In the genomic region with DNA sequence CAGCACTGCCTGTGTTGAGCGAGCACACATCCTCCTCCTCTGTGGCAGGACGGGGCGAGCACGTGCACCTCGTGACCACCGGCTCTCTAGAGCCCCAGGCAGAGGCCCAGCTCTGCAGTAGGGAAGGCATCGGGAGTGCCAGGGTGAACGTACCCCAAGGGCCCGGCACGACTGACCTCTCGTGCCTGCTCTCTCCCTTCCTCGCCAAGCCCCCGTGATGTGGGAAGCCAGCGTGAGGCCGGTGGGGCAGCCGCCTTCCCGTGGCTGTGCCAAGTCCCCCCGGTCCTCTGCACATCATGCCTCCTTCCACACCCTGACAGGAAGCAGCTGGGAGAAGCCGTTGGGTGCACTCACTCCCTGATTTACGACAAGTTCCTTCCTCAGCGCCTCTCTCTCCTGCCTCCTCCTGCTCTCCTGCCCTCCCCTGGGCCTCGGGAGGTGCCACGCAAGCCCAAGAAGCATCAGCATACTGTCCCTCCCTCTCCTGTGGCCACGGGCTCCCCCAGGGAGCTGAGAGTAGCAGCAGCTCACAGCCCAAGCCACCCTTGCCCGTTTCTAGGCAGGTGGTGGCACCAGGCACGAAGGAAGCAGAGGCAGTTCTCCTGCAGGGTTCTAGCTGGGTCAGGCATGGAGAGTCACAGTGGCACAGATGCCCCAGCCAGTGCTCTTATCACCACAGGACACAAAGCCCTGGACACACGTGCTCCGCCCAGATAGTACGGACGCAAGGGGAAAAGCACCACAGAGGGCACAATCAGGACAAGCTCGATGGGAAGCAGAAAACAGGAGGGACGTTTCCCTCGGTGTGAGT, we compare ENCODE assay signal across 10 cellular contexts. TPM values are rescaled to one million over a fixed set of nuclear protein-coding genes. Genes with fewer than 3 reads are reported as not detected.
DNase-seq lines count a peak whose midpoint lies in the region; ATAC-seq, FAIRE-seq and TF ChIP-seq lines count a peak whose summit lies in the region.
"Had no signal": no experiment of that assay in that cellular context is flagged by ENCODE, and none has a peak within 500 bp of the region (broad histone marks: within the 10 kb centered on the region; RNA-seq: fewer than 3 reads in every experiment).

No MANE protein-coding gene starts in this region.

- H3K4me3 Mint-ChIP-seq in activated naive CD4-positive, alpha-beta T cell treated with anti-CD3 and anti-CD28 coated beads, Interleukin-2, amount 10 ng/mL, durations not matched to agents 7 days and 5 days = no peak overlapping the region
- peak overlapping the region; percentile 35 for H3K4me3 Mint-ChIP-seq in activated naive CD8-positive, alpha-beta T cell

- peaks cover 22% of the 10 kb centered on the region for H3K4me1 Mint-ChIP-seq in activated naive CD4-positive, alpha-beta T cell treated with anti-CD3 and anti-CD28 coated beads, Interleukin-2, amount 10 ng/mL, durations not matched to agents 7 days and 5 days
- H3K4me1 Mint-ChIP-seq in activated naive CD8-positive, alpha-beta T cell (ENCODE audit: low read depth) = peaks cover 18% of the 10 kb centered on the region

- H3K9me3 ChIP-seq in vagina = no peaks in the 10 kb centered on the region

- H3K36me3 ChIP-seq in vagina = peaks cover 0 to 10% of the 10 kb centered on the region in 2 donors

- TF ChIP-seq CTCF in vagina (IDR thresholded peaks at IDR 0.05) = no peak

- H3K27ac ChIP-seq in vagina = peak overlapping the region; percentile 73

- H3K27ac Mint-ChIP-seq in activated naive CD4-positive, alpha-beta T cell treated with anti-CD3 and anti-CD28 coated beads, Interleukin-2, amount 50 U/mL, for 72 hours = no peak overlapping the region
- H3K27ac Mint-ChIP-seq in activated naive CD4-positive, alpha-beta T cell treated with anti-CD3 and anti-CD28 coated beads, Interleukin-2, amount 10 ng/mL, durations not matched to agents 7 days and 5 days = no peak overlapping the region
- peak overlapping the region; percentile 50 for H3K27ac Mint-ChIP-seq in activated naive CD8-positive, alpha-beta T cell

- H3K27me3 Mint-ChIP-seq in activated naive CD4-positive, alpha-beta T cell treated with anti-CD3 and anti-CD28 coated beads, Interleukin-2, amount 10 ng/mL, durations not matched to agents 7 days and 5 days = peaks cover 3% of the 10 kb centered on the region
- no peaks in the 10 kb centered on the region for H3K27me3 Mint-ChIP-seq in activated naive CD8-positive, alpha-beta T cell

- CTCF ChIA-PET in activated naive CD4-positive, alpha-beta T cell treated with anti-CD3 and anti-CD28 coated beads, Interleukin-2, amount 10 ng/mL, durations not matched to agents 7 days and 5 days (lab: Charles Lee) = interaction anchor here (0.8 to 1.2 kb wide), 3 partner anchors 19 to 117 kb away, joined by 3 read pairs; no protein-coding TSS in a partner anchor

- no peaks in the 10 kb centered on the region for H3K9me3 Mint-ChIP-seq in activated naive CD4-positive, alpha-beta T cell treated with anti-CD3 and anti-CD28 coated beads, Interleukin-2, amount 50 U/mL, for 72 hours
- H3K9me3 Mint-ChIP-seq in activated naive CD4-positive, alpha-beta T cell treated with anti-CD3 and anti-CD28 coated beads, Interleukin-2, amount 10 ng/mL, durations not matched to agents 7 days and 5 days = no peaks in the 10 kb centered on the region
- H3K9me3 Mint-ChIP-seq in activated naive CD8-positive, alpha-beta T cell (ENCODE audit: low read depth) = no peaks in the 10 kb centered on the region

- H3K4me3 ChIP-seq in vagina = no peak overlapping the region

- DNase-seq in activated naive CD4-positive, alpha-beta T cell treated with anti-CD3 and anti-CD28 coated beads, Interleukin-2, amount 50 U/mL, for 72 hours (ENCODE audit: low spot score in 2 of 2) = no peak
- no peak for DNase-seq in activated naive CD4-positive, alpha-beta T cell treated with anti-CD3 and anti-CD28 coated beads, Interleukin-2, amount 10 ng/mL, durations not matched to agents 7 days and 5 days
- DNase-seq in lung microvascular endothelial cell (ENCODE audit: low read depth in 2 of 2) (peak; percentile 42 to 84), vagina (ENCODE audit: extremely low spot score in 2 of 2) (no peak), HTR-8/SVneo (ENCODE audit: insufficient read length, low spot score) (no peak), HCEC 1CT (no peak), NCI-H446 (lab: John Stamatoyannopoulos, UW) (no peak)

- H3K36me3 Mint-ChIP-seq in activated naive CD4-positive, alpha-beta T cell treated with anti-CD3 and anti-CD28 coated beads, Interleukin-2, amount 50 U/mL, for 72 hours = peaks cover 10 to 17% of the 10 kb centered on the region in 2 donors
- H3K36me3 Mint-ChIP-seq in activated naive CD4-positive, alpha-beta T cell treated with anti-CD3 and anti-CD28 coated beads, Interleukin-2, amount 10 ng/mL, durations not matched to agents 7 days and 5 days = peaks cover 5% of the 10 kb centered on the region
- H3K36me3 Mint-ChIP-seq in activated naive CD8-positive, alpha-beta T cell = peaks cover 1% of the 10 kb centered on the region

- peaks cover 30% of the 10 kb centered on the region for H3K4me1 ChIP-seq in vagina

- peak; percentile 28 to 56 for ATAC-seq in activated naive CD4-positive, alpha-beta T cell treated with anti-CD3 and anti-CD28 coated beads, Interleukin-2, amount 50 U/mL, for 72 hours

- intact Hi-C loops in vagina (cut with DNase I) = loop anchor here (5.0 kb wide), 1 partner anchor 1172 kb away; no protein-coding TSS in a partner anchor

- H3K27me3 ChIP-seq in vagina = no peaks in the 10 kb centered on the region

- no peak for TF ChIP-seq POLR2A in vagina (IDR thresholded peaks at IDR 0.05)

- FAIRE-seq in HTR-8/SVneo (lab: Jason Lieb, UNC) = no peak
- FAIRE-seq: D721Med, endometrium had no signal

RNA-seq across cellular contexts. Expression of gene AMZ1, which starts 47.0 kb away (rescaled TPM):
- under 1 TPM; 0.06 to 0.14 TPM for total RNA-seq in activated naive CD4-positive, alpha-beta T cell treated with anti-CD3 and anti-CD28 coated beads, Interleukin-2, amount 50 U/mL, for 72 hours
- total RNA-seq in lung microvascular endothelial cell (under 0.01 TPM in 1 of 2 replicates, not detected in the other), vagina (1.2 TPM)

Comparison
In these comparisons a context has a peak if more than half of its experiments do, and no peak if none do; other contexts are left out.
1. DNase-seq: peak in lung microvascular endothelial cell (2 of 2); none in activated naive CD4-positive, alpha-beta T cell treated with anti-CD3 and anti-CD28 coated beads, Interleukin-2, amount 50 U/mL, for 72 hours (0 of 2), activated naive CD4-positive, alpha-beta T cell treated with anti-CD3 and anti-CD28 coated beads, Interleukin-2, amount 10 ng/mL, durations not matched to agents 7 days and 5 days (single experiment), vagina (0 of 2), HTR-8/SVneo (single experiment), HCEC 1CT (single experiment) and NCI-H446 (0 of 2).